In genomic region chr18:79403723-79404566, GRCh38 we compare ENCODE assay signal across 9 cellular contexts. TPM values are rescaled to one million over a fixed set of nuclear protein-coding genes. Genes with fewer than 3 reads are reported as not detected.
A peak's percentile ranks its signal among the peaks of the same experiment; 100 is the strongest.
DNase-seq lines count a peak whose midpoint lies in the region; ATAC-seq lines count a peak whose summit lies in the region.
"Had no signal": no experiment of that assay in that cellular context is flagged by ENCODE, and none has a peak within 500 bp of the region (broad histone marks: within the 10 kb centered on the region; RNA-seq: fewer than 3 reads in every experiment).

No MANE protein-coding gene starts in this region.

- peaks cover 33% of the 10 kb centered on the region for H3K36me3 Mint-ChIP-seq in activated T-helper 1 cell treated with anti-CD3 and anti-CD28 coated beads, Interleukin-12 subunit alpha, Interleukin-12 subunit beta, Interleukin-2, Interleukin-4 antibody, amounts not matched to agents 30 ng/mL and 10 ng/mL and 1 ng/mL, durations not matched to agents 14 hours and 24 hours and 36 hours (ENCODE audit: low read depth)
- H3K36me3 Mint-ChIP-seq in stimulated activated memory B cell treated with anti-CD40 and anti-IgM and Interleukin-4, amounts not matched to agents 10 μg/mL and 1 μg/mL and 100 μg/mL, for 72 hours: peaks cover 26% of the 10 kb centered on the region

- H3K4me3 Mint-ChIP-seq in activated T-helper 1 cell treated with anti-CD3 and anti-CD28 coated beads, Interleukin-12 subunit alpha, Interleukin-12 subunit beta, Interleukin-2, Interleukin-4 antibody, amounts not matched to agents 30 ng/mL and 10 ng/mL and 1 ng/mL, durations not matched to agents 14 hours and 24 hours and 36 hours: peak overlapping the region; percentile 84
- peak overlapping the region; percentile 83 for H3K4me3 Mint-ChIP-seq in stimulated activated memory B cell treated with anti-CD40 and anti-IgM and Interleukin-4, amounts not matched to agents 10 μg/mL and 1 μg/mL and 100 μg/mL, for 72 hours

- peaks cover 62% of the 10 kb centered on the region for H3K4me1 Mint-ChIP-seq in activated T-helper 1 cell treated with anti-CD3 and anti-CD28 coated beads, Interleukin-12 subunit alpha, Interleukin-12 subunit beta, Interleukin-2, Interleukin-4 antibody, amounts not matched to agents 30 ng/mL and 10 ng/mL and 1 ng/mL, durations not matched to agents 14 hours and 24 hours and 36 hours (ENCODE audit: low read depth)
- H3K4me1 Mint-ChIP-seq in stimulated activated memory B cell treated with anti-CD40 and anti-IgM and Interleukin-4, amounts not matched to agents 10 μg/mL and 1 μg/mL and 100 μg/mL, for 72 hours: peaks cover 76% of the 10 kb centered on the region

- in situ Hi-C loops in HAP-1 (cut with MboI; ENCODE audit: low sequenced_read_pairs): no loop called here

- peak overlapping the region; percentile 71 for H3K27ac Mint-ChIP-seq in activated T-helper 1 cell treated with anti-CD3 and anti-CD28 coated beads, Interleukin-12 subunit alpha, Interleukin-12 subunit beta, Interleukin-2, Interleukin-4 antibody, amounts not matched to agents 30 ng/mL and 10 ng/mL and 1 ng/mL, durations not matched to agents 14 hours and 24 hours and 36 hours
- peak overlapping the region; percentile 94 for H3K27ac Mint-ChIP-seq in stimulated activated memory B cell treated with anti-CD40 and anti-IgM and Interleukin-4, amounts not matched to agents 10 μg/mL and 1 μg/mL and 100 μg/mL, for 72 hours

- intact Hi-C loops in activated T-helper 1 cell treated with anti-CD3 and anti-CD28 coated beads, Interleukin-12 subunit alpha, Interleukin-12 subunit beta, Interleukin-2, Interleukin-4 antibody, amounts not matched to agents 30 ng/mL and 10 ng/mL and 1 ng/mL, durations not matched to agents 14 hours and 24 hours and 36 hours (cut with micrococcal nuclease): no loop called here
- intact Hi-C loops in left ventricle myocardium superior (cut with micrococcal nuclease): loop anchor here (10.0 kb wide), 1 partner anchor 51 kb away; no protein-coding TSS in a partner anchor

- H3K9me3 ChIP-seq in HAP-1: no peaks in the 10 kb centered on the region

- no peaks in the 10 kb centered on the region for H3K36me3 ChIP-seq in HAP-1 (replicated peaks)

- H3K4me3 ChIP-seq in HAP-1: no peak overlapping the region

- H3K9me3 Mint-ChIP-seq in activated T-helper 1 cell treated with anti-CD3 and anti-CD28 coated beads, Interleukin-12 subunit alpha, Interleukin-12 subunit beta, Interleukin-2, Interleukin-4 antibody, amounts not matched to agents 30 ng/mL and 10 ng/mL and 1 ng/mL, durations not matched to agents 14 hours and 24 hours and 36 hours: no peaks in the 10 kb centered on the region
- no peaks in the 10 kb centered on the region for H3K9me3 Mint-ChIP-seq in stimulated activated memory B cell treated with anti-CD40 and anti-IgM and Interleukin-4, amounts not matched to agents 10 μg/mL and 1 μg/mL and 100 μg/mL, for 72 hours

- DNase-seq in NCI-H748 (lab: John Stamatoyannopoulos, UW; ENCODE audit: unreplicated experiment) (peak; percentile 43), NCI-H748 treated with DMSO at 0.1 percent for 48 hours (lab: John Stamatoyannopoulos, UW) (no peak), left ventricle myocardium superior (peak; percentile 32), HAP-1 (ENCODE audit: low spot score in 2 of 2) (no peak), anterior cingulate cortex (lab: John Stamatoyannopoulos, UW) (no peak)
- DNase-seq in activated T-helper 1 cell treated with anti-CD3 and anti-CD28 coated beads, Interleukin-12 subunit alpha, Interleukin-12 subunit beta, Interleukin-2, Interleukin-4 antibody, amounts not matched to agents 30 ng/mL and 10 ng/mL and 1 ng/mL, durations not matched to agents 14 hours and 24 hours and 36 hours (ENCODE audit: low spot score): no peak
- DNase-seq: NCI-H1092 had no signal

- H3K4me1 ChIP-seq in HAP-1: peaks cover 4% of the 10 kb centered on the region

- H3K27me3 Mint-ChIP-seq in activated T-helper 1 cell treated with anti-CD3 and anti-CD28 coated beads, Interleukin-12 subunit alpha, Interleukin-12 subunit beta, Interleukin-2, Interleukin-4 antibody, amounts not matched to agents 30 ng/mL and 10 ng/mL and 1 ng/mL, durations not matched to agents 14 hours and 24 hours and 36 hours (ENCODE audit: insufficient read depth): no peaks in the 10 kb centered on the region
- no peaks in the 10 kb centered on the region for H3K27me3 Mint-ChIP-seq in stimulated activated memory B cell treated with anti-CD40 and anti-IgM and Interleukin-4, amounts not matched to agents 10 μg/mL and 1 μg/mL and 100 μg/mL, for 72 hours

- no peak for ATAC-seq in left ventricle myocardium superior
- ATAC-seq in stimulated activated memory B cell treated with anti-CD40 and anti-IgM and Interleukin-4, amounts not matched to agents 10 μg/mL and 1 μg/mL and 100 μg/mL, for 72 hours: no peak
- no peak for ATAC-seq in GM19467 (IDR thresholded peaks at IDR 0.05; ENCODE audit: unreplicated experiment)

- H3K27me3 ChIP-seq in HAP-1 (ENCODE audit: low read depth): no peaks in the 10 kb centered on the region

RNA-seq across cellular contexts. Expression of gene NFATC1, which starts 8.2 kb away (rescaled TPM):
- total RNA-seq in activated T-helper 1 cell treated with anti-CD3 and anti-CD28 coated beads, Interleukin-12 subunit alpha, Interleukin-12 subunit beta, Interleukin-2, Interleukin-4 antibody, amounts not matched to agents 30 ng/mL and 10 ng/mL and 1 ng/mL, durations not matched to agents 14 hours and 24 hours and 36 hours: 102 and 103 TPM in 2 replicates
- total RNA-seq in left ventricle myocardium superior: 18.7 TPM

Comparison
In these comparisons a context has a peak if more than half of its experiments do, and no peak if none do; other contexts are left out.
1. DNase-seq: peak in NCI-H748 (single experiment) and left ventricle myocardium superior (single experiment); none in NCI-H748 treated with DMSO at 0.1 percent for 48 hours (single experiment), activated T-helper 1 cell treated with anti-CD3 and anti-CD28 coated beads, Interleukin-12 subunit alpha, Interleukin-12 subunit beta, Interleukin-2, Interleukin-4 antibody, amounts not matched to agents 30 ng/mL and 10 ng/mL and 1 ng/mL, durations not matched to agents 14 hours and 24 hours and 36 hours (single experiment), HAP-1 (0 of 2) and anterior cingulate cortex (0 of 58).